ENCODE assay signal across 9 cellular contexts in the genomic region with DNA sequence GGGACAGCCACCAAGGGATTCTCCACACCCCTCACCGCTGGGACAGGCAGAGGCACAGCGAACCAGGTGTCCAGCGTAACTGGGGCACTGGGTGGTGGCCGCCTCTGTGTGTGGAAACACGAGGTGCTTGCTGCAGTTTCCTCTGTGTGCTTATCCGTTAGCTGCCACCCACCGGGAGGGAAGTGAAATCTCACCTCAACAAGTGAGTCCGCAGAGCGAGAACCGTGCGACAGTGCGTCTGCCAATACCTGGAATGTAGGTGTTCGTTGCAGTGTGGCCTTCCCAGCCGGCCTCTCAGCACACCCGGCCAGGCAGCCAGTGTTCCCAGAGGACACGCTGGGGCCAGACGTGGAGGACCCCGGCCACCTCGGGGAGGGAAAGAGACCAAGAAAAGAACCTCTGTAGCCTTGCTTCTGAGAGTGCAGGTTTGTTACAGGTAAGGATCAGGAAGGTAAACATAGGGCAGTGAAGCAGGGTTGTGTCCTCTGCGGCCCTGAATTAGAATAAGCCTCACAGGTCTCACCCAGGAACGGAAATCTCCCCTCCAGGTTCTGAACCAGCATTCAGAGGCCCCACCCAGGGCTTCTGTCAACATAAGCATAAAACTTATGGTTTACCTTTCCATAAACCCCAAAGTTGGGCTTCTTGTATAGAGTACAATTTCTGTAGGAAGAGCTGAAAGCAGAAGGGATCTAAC. TPM values are rescaled to one million over a fixed set of nuclear protein-coding genes. Genes with fewer than 3 reads are reported as not detected.
DNase-seq lines count a peak whose midpoint lies in the region; ATAC-seq and TF ChIP-seq lines count a peak whose summit lies in the region.
"Had no signal": no experiment of that assay in that cellular context is flagged by ENCODE, and none has a peak within 500 bp of the region (broad histone marks: within the 10 kb centered on the region; RNA-seq: fewer than 3 reads in every experiment).

No MANE protein-coding gene starts in this region.

- H3K4me3 ChIP-seq in brain microvascular endothelial cell (ENCODE audit: low read depth, low read length), result no peak overlapping the region
- H3K4me3 ChIP-seq in uterus, result no peak overlapping the region

- CTCF ChIA-PET in activated CD4-positive, alpha-beta memory T cell treated with anti-CD3 and anti-CD28 coated beads for 36 hours (lab: Charles Lee), result interaction anchor here (0.6 to 3.0 kb wide), 10 partner anchors 27 to 517 kb away, joined by 3 to 11 read pairs (median 3); no protein-coding TSS in a partner anchor

- H3K4me1 Mint-ChIP-seq in activated CD4-positive, alpha-beta memory T cell treated with anti-CD3 and anti-CD28 coated beads for 36 hours (ENCODE audit: low read depth), result peaks cover 35% of the 10 kb centered on the region

- in situ Hi-C loops in brain microvascular endothelial cell (cut with HindIII; ENCODE audit: low pct_ligation_motif_present, low sequenced_read_pairs), result no loop called here

- TF ChIP-seq CTCF in brain microvascular endothelial cell (IDR thresholded peaks at IDR 0.05; ENCODE audit: low read depth, low read length, missing control alignments), result no peak
- TF ChIP-seq CTCF in uterus (IDR thresholded peaks at IDR 0.05), result no peak

- no peaks in the 10 kb centered on the region for H3K9me3 ChIP-seq in uterus

- no peaks in the 10 kb centered on the region for H3K4me1 ChIP-seq in uterus

- no peaks in the 10 kb centered on the region for H3K27me3 Mint-ChIP-seq in activated CD4-positive, alpha-beta memory T cell treated with anti-CD3 and anti-CD28 coated beads for 36 hours

- no peak for TF ChIP-seq POLR2A in uterus (IDR thresholded peaks at IDR 0.05)

- ATAC-seq in HG02610 (IDR thresholded peaks at IDR 0.05; ENCODE audit: unreplicated experiment) (peak; percentile 57), left ventricle myocardium superior (no peak), GM18909 (IDR thresholded peaks at IDR 0.05; ENCODE audit: poor library complexity, unreplicated experiment) (no peak)

- intact Hi-C loops in activated CD4-positive, alpha-beta memory T cell treated with anti-CD3 and anti-CD28 coated beads for 36 hours (cut with micrococcal nuclease), result loop anchor here (1.0 to 10.0 kb wide), 3 partner anchors 193 to 491 kb away; a partner anchor contains a TSS
- intact Hi-C loops in left ventricle myocardium superior (cut with micrococcal nuclease), result no loop called here
- intact Hi-C loops in uterus (cut with DNase I; ENCODE audit: low total_unique reads), result no loop called here

- H3K27ac Mint-ChIP-seq in activated CD4-positive, alpha-beta memory T cell treated with anti-CD3 and anti-CD28 coated beads for 36 hours, result peak overlapping the region; percentile 92

- H3K36me3 ChIP-seq in brain microvascular endothelial cell (replicated peaks), result no peaks in the 10 kb centered on the region
- no peaks in the 10 kb centered on the region for H3K36me3 ChIP-seq in uterus

- H3K27ac ChIP-seq in brain microvascular endothelial cell, result no peak overlapping the region
- no peak overlapping the region for H3K27ac ChIP-seq in uterus

- H3K27me3 ChIP-seq in brain microvascular endothelial cell (replicated peaks) (peaks cover 2% of the 10 kb centered on the region), uterus (no peaks in the 10 kb centered on the region)

- no peaks in the 10 kb centered on the region for H3K9me3 Mint-ChIP-seq in activated CD4-positive, alpha-beta memory T cell treated with anti-CD3 and anti-CD28 coated beads for 36 hours

- POLR2A ChIA-PET in activated CD4-positive, alpha-beta memory T cell treated with anti-CD3 and anti-CD28 coated beads for 36 hours (lab: Charles Lee), result interaction anchor here (0.9 to 1.5 kb wide), 3 partner anchors 35 to 62 kb away, joined by 3 to 6 read pairs (median 3); no protein-coding TSS in a partner anchor

- no peaks in the 10 kb centered on the region for H3K36me3 Mint-ChIP-seq in activated CD4-positive, alpha-beta memory T cell treated with anti-CD3 and anti-CD28 coated beads for 36 hours

- peak; percentile 70 for DNase-seq in activated CD4-positive, alpha-beta memory T cell treated with anti-CD3 and anti-CD28 coated beads for 36 hours
- DNase-seq in left kidney (ENCODE audit: low read depth, low spot score), result peak; percentile 42
- DNase-seq in stimulated activated naive CD4-positive, alpha-beta T cell (lab: John Stamatoyannopoulos, UW), result peak in 5 of 6 experiments; percentile 3 to 29 (median 10)
- DNase-seq in left ventricle myocardium superior, result no peak
- no peak for DNase-seq in brain microvascular endothelial cell
- DNase-seq in uterus, result no peak

- H3K4me3 Mint-ChIP-seq in activated CD4-positive, alpha-beta memory T cell treated with anti-CD3 and anti-CD28 coated beads for 36 hours, result peak overlapping the region; percentile 83

RNA-seq across cellular contexts. Expression of a gene that starts 1.5 kb away (rescaled TPM):
- 10 to 100 TPM; 11.5 to 12.7 TPM for total RNA-seq in activated CD4-positive, alpha-beta memory T cell treated with anti-CD3 and anti-CD28 coated beads for 36 hours
- total RNA-seq in left ventricle myocardium superior, result not detected
- total RNA-seq in uterus, result not detected
- total RNA-seq: HT1080 had no signal

Comparison
In these comparisons a context has a peak if more than half of its experiments do, and no peak if none do; other contexts are left out.
1. DNase-seq: peak in activated CD4-positive, alpha-beta memory T cell treated with anti-CD3 and anti-CD28 coated beads for 36 hours (single experiment), left kidney (single experiment) and stimulated activated naive CD4-positive, alpha-beta T cell (5 of 6); none in left ventricle myocardium superior (single experiment), brain microvascular endothelial cell (single experiment) and uterus (0 of 2).
2. RNA of a gene that starts 1.5 kb away (total RNA-seq): 11.5 to 12.7 TPM in activated CD4-positive, alpha-beta memory T cell treated with anti-CD3 and anti-CD28 coated beads for 36 hours; not detected in left ventricle myocardium superior (single experiment) and not detected in uterus; every median in the first group is over 10 times any median in the second.